In the genomic region with DNA sequence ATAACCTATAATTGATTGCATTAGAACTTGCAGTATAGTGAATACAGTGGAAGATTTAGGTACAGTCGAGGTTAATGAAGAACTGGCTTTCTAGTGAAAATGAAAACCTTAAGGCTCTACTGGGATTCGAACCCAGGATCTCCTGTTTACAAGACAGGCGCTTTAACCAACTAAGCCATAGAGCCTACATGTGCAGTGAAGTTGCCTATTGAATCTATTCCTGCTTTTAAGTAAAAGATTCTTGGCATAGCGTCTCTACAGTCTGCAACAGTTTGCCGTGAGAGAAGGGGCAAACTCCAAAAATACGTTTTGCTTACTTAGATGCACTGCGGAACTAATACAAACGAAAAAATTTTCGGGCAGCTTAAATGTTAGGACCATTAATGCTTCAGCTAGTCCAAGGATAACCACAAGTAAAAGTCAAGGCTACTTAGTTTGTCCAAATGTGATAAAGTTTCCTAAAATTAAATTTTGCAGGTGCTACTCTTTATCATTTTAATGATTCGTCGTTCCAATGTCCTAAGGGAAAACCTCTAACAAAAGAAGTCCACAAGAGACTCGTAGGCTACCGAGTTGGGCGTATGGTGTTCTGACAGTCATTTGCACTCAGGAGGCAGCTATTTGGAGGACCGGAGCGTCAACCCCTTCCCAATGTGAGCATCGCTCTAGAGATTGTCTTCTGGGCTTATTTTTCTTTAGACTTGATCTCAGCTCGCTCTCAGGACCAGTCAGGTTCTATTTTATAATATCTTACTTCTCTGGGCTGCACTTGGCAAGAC, we compare ENCODE assay signal across 8 cellular contexts. TPM values are rescaled to one million over a fixed set of nuclear protein-coding genes. Genes with fewer than 3 reads are reported as not detected.
DNase-seq lines count a peak whose midpoint lies in the region; ATAC-seq, FAIRE-seq and TF ChIP-seq lines count a peak whose summit lies in the region.

No MANE protein-coding gene starts in this region.

- no peak overlapping the region for H2AK5ac ChIP-seq in trophoblast cell (ENCODE audit: low read length)

- peak overlapping the region; percentile 74 for H3K4me2 ChIP-seq in trophoblast cell (ENCODE audit: low read length)

- intact Hi-C loops in activated CD4-positive, alpha-beta T cell treated with anti-CD3 and anti-CD28 coated beads, Interleukin-2, amount 10 ng/mL, durations not matched to agents 24 days and 14 days (cut with micrococcal nuclease): no loop called here

- H3K36me3 ChIP-seq in trophoblast cell (ENCODE audit: control insufficient read depth in 1 of 2, insufficient read depth in 2 of 2, low read length in 2 of 2): no peaks in the 10 kb centered on the region

- no peak overlapping the region for H2BK120ac ChIP-seq in trophoblast cell (ENCODE audit: insufficient read depth, low read length, poor library complexity)

- H3K9me3 Mint-ChIP-seq in activated CD4-positive, alpha-beta T cell treated with anti-CD3 and anti-CD28 coated beads, Interleukin-2, amount 10 ng/mL, durations not matched to agents 24 days and 14 days: peaks cover 4% of the 10 kb centered on the region

- H3K4me1 ChIP-seq in trophoblast cell (ENCODE audit: control insufficient read depth in 1 of 2, insufficient read depth in 2 of 2, low read length in 2 of 2): peaks cover 2 to 3% of the 10 kb centered on the region in 2 experiments

- no peak for ATAC-seq in GM19467 (IDR thresholded peaks at IDR 0.05; ENCODE audit: unreplicated experiment)

- no peaks in the 10 kb centered on the region for H3K36me3 Mint-ChIP-seq in activated CD4-positive, alpha-beta T cell treated with anti-CD3 and anti-CD28 coated beads, Interleukin-2, amount 10 ng/mL, durations not matched to agents 24 days and 14 days (ENCODE audit: low read depth)

- peak overlapping the region; percentile 54 for H2AFZ ChIP-seq in trophoblast cell (ENCODE audit: insufficient read depth, low read length, poor library complexity)

- no peaks in the 10 kb centered on the region for H3K79me1 ChIP-seq in trophoblast cell (ENCODE audit: low read length)

- H3K4ac ChIP-seq in trophoblast cell (ENCODE audit: low read depth, low read length): no peak overlapping the region

- H2BK5ac ChIP-seq in trophoblast cell (ENCODE audit: low read depth, low read length, poor library complexity): no peak overlapping the region

- H3K9ac ChIP-seq in trophoblast cell (ENCODE audit: low read length): no peak overlapping the region

- WGBS in trophoblast cell (ENCODE audit: extremely low coverage, insufficient coverage, insufficient read length): no CpG with 5 or more reads among the region's 18 CpGs

- no peak for FAIRE-seq in HTR-8/SVneo (lab: Jason Lieb, UNC)

- H3K4me3 ChIP-seq in epithelial cell of esophagus (ENCODE audit: low read length) (peak overlapping the region; percentile 57), trophoblast cell (ENCODE audit: low read depth, low read length) (no peak overlapping the region)

- no peak overlapping the region for H4K12ac ChIP-seq in trophoblast cell (ENCODE audit: low read depth, low read length)

- no peaks in the 10 kb centered on the region for H3K79me2 ChIP-seq in trophoblast cell (ENCODE audit: control insufficient read depth, insufficient read depth, low read length, poor library complexity)

- H3K18ac ChIP-seq in trophoblast cell (ENCODE audit: low read length): no peak overlapping the region

- no peak overlapping the region for H3K14ac ChIP-seq in trophoblast cell (ENCODE audit: low read length)

- H3K27me3 Mint-ChIP-seq in activated CD4-positive, alpha-beta T cell treated with anti-CD3 and anti-CD28 coated beads, Interleukin-2, amount 10 ng/mL, durations not matched to agents 24 days and 14 days: peaks cover 58% of the 10 kb centered on the region

- H3K9me3 ChIP-seq in trophoblast cell (ENCODE audit: insufficient read depth, low read depth, low read length): no peaks in the 10 kb centered on the region

- H3K4me3 Mint-ChIP-seq in activated CD4-positive, alpha-beta T cell treated with anti-CD3 and anti-CD28 coated beads, Interleukin-2, amount 10 ng/mL, durations not matched to agents 24 days and 14 days: peak overlapping the region; percentile 74

- TF ChIP-seq CTCF in epithelial cell of esophagus (IDR thresholded peaks at IDR 0.05; ENCODE audit: insufficient read depth, low read depth, low read length, missing control alignments): no peak

- H3K4me1 Mint-ChIP-seq in activated CD4-positive, alpha-beta T cell treated with anti-CD3 and anti-CD28 coated beads, Interleukin-2, amount 10 ng/mL, durations not matched to agents 24 days and 14 days: peaks cover 12% of the 10 kb centered on the region

- no peak overlapping the region for H4K8ac ChIP-seq in trophoblast cell (ENCODE audit: low read depth, low read length)

- no peak overlapping the region for H3K23ac ChIP-seq in trophoblast cell (ENCODE audit: low read length)

- no peak overlapping the region for H3K27ac ChIP-seq in trophoblast cell (ENCODE audit: low read depth, low read length)

- no peak overlapping the region for H2BK12ac ChIP-seq in trophoblast cell (ENCODE audit: low read length)

- no peak overlapping the region for H4K91ac ChIP-seq in trophoblast cell (ENCODE audit: low read depth, low read length)

- peak overlapping the region; percentile 15 for H3K27ac Mint-ChIP-seq in activated CD4-positive, alpha-beta T cell treated with anti-CD3 and anti-CD28 coated beads, Interleukin-2, amount 10 ng/mL, durations not matched to agents 24 days and 14 days

- DNase-seq in activated CD4-positive, alpha-beta T cell treated with anti-CD3 and anti-CD28 coated beads, Interleukin-2, amount 10 ng/mL, durations not matched to agents 24 days and 14 days: peak; percentile 74
- no peak for DNase-seq in activated CD4-positive, alpha-beta T cell treated with anti-CD3 and anti-CD28 coated beads, Interleukin-2, amount 50 U/mL, for 48 hours
- DNase-seq in HTR-8/SVneo (ENCODE audit: insufficient read length, low spot score): peak; percentile 62
- peak; percentile 72 for DNase-seq in RPMI8226
- DNase-seq in epithelial cell of esophagus (ENCODE audit: low read depth): peak; percentile 86
- DNase-seq in trophoblast cell: peak; percentile 40 to 65
- DNase-seq in mucosa of gallbladder (ENCODE audit: low spot score): no peak

- H3K27me3 ChIP-seq in trophoblast cell (ENCODE audit: insufficient read depth, low read length): no peaks in the 10 kb centered on the region

RNA-seq across cellular contexts. Expression of gene ZSCAN23, which starts 31.3 kb away (rescaled TPM):
- total RNA-seq in activated CD4-positive, alpha-beta T cell treated with anti-CD3 and anti-CD28 coated beads, Interleukin-2, amount 10 ng/mL, durations not matched to agents 24 days and 14 days: 1.2 and 2.8 TPM in 2 replicates
- 0.68 and 1.2 TPM in 2 replicates for polyA plus RNA-seq in trophoblast cell (2013)
- total RNA-seq in mucosa of gallbladder: 3.8 TPM

RNA-seq across cellular contexts. Expression of gene GPX6, which starts 41.0 kb away (rescaled TPM):
- total RNA-seq in activated CD4-positive, alpha-beta T cell treated with anti-CD3 and anti-CD28 coated beads, Interleukin-2, amount 10 ng/mL, durations not matched to agents 24 days and 14 days: not detected in 2 replicates
- not detected in 2 replicates for polyA plus RNA-seq in trophoblast cell (2013)
- total RNA-seq in mucosa of gallbladder: not detected

RNA-seq across cellular contexts. Expression of gene GPX5, which starts 51.1 kb away (rescaled TPM):
- total RNA-seq in activated CD4-positive, alpha-beta T cell treated with anti-CD3 and anti-CD28 coated beads, Interleukin-2, amount 10 ng/mL, durations not matched to agents 24 days and 14 days: not detected in 2 replicates
- polyA plus RNA-seq in trophoblast cell (2013): 0.38 and 0.47 TPM in 2 replicates
- not detected for total RNA-seq in mucosa of gallbladder

Comparison
In these comparisons a context has a peak if more than half of its experiments do, and no peak if none do; other contexts are left out.
1. DNase-seq: peak in activated CD4-positive, alpha-beta T cell treated with anti-CD3 and anti-CD28 coated beads, Interleukin-2, amount 10 ng/mL, durations not matched to agents 24 days and 14 days (single experiment), HTR-8/SVneo (single experiment), RPMI8226 (single experiment), epithelial cell of esophagus (single experiment) and trophoblast cell (2 of 2); none in activated CD4-positive, alpha-beta T cell treated with anti-CD3 and anti-CD28 coated beads, Interleukin-2, amount 50 U/mL, for 48 hours (0 of 2) and mucosa of gallbladder (single experiment).